In the genomic region with DNA sequence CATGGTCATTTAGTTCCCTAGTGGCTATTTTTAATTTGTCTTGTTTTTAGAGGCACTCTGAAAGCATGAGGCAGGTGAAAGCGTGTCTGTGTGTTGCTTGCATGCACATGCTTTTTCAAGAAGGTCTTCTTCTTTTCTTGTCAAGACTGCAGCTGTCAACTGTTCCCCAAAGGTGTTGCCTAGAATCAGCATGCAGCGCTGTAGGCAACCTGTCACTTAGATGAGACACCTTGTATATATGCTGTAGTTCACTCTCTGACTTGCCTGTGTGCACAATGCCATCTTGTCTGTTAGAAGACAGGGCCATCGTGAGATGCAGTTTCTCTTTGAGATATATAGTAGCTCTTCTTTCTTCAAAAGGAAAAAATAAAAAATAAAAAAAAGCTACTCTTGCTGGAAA, we compare ENCODE assay signal across 1 cellular context.
TF ChIP-seq lines count a peak whose summit lies in the region.

No MANE protein-coding gene starts in this region.

TF ChIP-seq in HEK293, 187 proteins besides CTCF, POLR2A, EP300 and RAD21 (continued from another document):
- TF ChIP-seq, protein P1, sequence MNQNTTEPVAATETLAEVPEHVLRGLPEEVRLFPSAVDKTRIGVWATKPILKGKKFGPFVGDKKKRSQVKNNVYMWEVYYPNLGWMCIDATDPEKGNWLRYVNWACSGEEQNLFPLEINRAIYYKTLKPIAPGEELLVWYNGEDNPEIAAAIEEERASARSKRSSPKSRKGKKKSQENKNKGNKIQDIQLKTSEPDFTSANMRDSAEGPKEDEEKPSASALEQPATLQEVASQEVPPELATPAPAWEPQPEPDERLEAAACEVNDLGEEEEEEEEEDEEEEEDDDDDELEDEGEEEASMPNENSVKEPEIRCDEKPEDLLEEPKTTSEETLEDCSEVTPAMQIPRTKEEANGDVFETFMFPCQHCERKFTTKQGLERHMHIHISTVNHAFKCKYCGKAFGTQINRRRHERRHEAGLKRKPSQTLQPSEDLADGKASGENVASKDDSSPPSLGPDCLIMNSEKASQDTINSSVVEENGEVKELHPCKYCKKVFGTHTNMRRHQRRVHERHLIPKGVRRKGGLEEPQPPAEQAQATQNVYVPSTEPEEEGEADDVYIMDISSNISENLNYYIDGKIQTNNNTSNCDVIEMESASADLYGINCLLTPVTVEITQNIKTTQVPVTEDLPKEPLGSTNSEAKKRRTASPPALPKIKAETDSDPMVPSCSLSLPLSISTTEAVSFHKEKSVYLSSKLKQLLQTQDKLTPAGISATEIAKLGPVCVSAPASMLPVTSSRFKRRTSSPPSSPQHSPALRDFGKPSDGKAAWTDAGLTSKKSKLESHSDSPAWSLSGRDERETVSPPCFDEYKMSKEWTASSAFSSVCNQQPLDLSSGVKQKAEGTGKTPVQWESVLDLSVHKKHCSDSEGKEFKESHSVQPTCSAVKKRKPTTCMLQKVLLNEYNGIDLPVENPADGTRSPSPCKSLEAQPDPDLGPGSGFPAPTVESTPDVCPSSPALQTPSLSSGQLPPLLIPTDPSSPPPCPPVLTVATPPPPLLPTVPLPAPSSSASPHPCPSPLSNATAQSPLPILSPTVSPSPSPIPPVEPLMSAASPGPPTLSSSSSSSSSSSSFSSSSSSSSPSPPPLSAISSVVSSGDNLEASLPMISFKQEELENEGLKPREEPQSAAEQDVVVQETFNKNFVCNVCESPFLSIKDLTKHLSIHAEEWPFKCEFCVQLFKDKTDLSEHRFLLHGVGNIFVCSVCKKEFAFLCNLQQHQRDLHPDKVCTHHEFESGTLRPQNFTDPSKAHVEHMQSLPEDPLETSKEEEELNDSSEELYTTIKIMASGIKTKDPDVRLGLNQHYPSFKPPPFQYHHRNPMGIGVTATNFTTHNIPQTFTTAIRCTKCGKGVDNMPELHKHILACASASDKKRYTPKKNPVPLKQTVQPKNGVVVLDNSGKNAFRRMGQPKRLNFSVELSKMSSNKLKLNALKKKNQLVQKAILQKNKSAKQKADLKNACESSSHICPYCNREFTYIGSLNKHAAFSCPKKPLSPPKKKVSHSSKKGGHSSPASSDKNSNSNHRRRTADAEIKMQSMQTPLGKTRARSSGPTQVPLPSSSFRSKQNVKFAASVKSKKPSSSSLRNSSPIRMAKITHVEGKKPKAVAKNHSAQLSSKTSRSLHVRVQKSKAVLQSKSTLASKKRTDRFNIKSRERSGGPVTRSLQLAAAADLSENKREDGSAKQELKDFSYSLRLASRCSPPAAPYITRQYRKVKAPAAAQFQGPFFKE (tag by site-specific recombination; IDR thresholded peaks at IDR 0.05; ENCODE audit: borderline replicate concordance), result no peak
- no peak for TF ChIP-seq ZNF571 (tag by site-specific recombination; IDR thresholded peaks at IDR 0.05)
- no peak for TF ChIP-seq ZNF600 (tag by site-specific recombination; IDR thresholded peaks at IDR 0.05)
- TF ChIP-seq, protein P2, sequence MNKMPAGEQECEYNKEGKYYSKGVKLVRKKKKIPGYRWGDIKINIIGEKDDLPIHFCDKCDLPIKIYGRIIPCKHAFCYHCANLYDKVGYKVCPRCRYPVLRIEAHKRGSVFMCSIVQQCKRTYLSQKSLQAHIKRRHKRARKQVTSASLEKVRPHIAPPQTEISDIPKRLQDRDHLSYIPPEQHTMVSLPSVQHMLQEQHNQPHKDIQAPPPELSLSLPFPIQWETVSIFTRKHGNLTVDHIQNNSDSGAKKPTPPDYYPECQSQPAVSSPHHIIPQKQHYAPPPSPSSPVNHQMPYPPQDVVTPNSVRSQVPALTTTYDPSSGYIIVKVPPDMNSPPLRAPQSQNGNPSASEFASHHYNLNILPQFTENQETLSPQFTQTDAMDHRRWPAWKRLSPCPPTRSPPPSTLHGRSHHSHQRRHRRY (tag by site-specific recombination; IDR thresholded peaks at IDR 0.05), result no peak
- TF ChIP-seq SETDB1 (IDR thresholded peaks at IDR 0.05; ENCODE audit: insufficient read length, low read length), result no peak
- TF ChIP-seq, protein P3, sequence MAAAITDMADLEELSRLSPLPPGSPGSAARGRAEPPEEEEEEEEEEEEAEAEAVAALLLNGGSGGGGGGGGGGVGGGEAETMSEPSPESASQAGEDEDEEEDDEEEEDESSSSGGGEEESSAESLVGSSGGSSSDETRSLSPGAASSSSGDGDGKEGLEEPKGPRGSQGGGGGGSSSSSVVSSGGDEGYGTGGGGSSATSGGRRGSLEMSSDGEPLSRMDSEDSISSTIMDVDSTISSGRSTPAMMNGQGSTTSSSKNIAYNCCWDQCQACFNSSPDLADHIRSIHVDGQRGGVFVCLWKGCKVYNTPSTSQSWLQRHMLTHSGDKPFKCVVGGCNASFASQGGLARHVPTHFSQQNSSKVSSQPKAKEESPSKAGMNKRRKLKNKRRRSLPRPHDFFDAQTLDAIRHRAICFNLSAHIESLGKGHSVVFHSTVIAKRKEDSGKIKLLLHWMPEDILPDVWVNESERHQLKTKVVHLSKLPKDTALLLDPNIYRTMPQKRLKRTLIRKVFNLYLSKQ (tag by site-specific recombination; IDR thresholded peaks at IDR 0.05; ENCODE audit: borderline replicate concordance), result no peak
TF ChIP-seq in HEK293: peak in this region for 0.
